Comparison of ENCODE assay signal across 33 cellular contexts in the genomic region with DNA sequence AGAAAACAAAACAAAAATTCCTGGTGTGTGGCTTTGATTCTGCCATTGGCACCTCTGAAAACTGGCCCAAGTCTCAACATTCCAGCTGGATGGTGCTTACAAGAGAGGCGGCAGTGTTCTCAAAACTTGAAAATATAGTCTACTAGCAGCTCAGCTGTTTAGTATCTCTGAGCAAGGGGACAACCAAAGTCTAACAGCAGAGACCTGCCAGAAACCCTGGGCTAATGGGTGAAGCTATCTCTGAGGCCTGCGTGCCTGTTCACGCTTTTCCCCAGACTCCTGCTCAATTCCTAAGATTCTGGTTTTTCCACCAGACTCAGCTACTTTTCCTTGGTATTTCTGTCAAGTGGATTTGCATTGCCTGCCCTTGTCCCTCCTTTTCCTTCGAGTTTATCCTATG.
"Had no signal": no experiment of that assay in that cellular context is flagged by ENCODE, and none has a peak within 500 bp of the region (broad histone marks: within the 10 kb centered on the region; RNA-seq: fewer than 3 reads in every experiment).

No MANE protein-coding gene starts in this region.

- H3K4me3 ChIP-seq: MG63, PC-9, SJCRH30, SK-N-MC had no signal

- ATAC-seq: Panc1, Right ventricle myocardium inferior, SK-N-SH treated with all-trans-retinoic acid at 6 μM for 48 hours had no signal

- H3K36me3 ChIP-seq: SJCRH30 had no signal

- DNase-seq: Kasumi-1, KG1, MG63, NCI-H1048, NCI-H1092 treated with DMSO at 0.1 percent for 48 hours, NCI-H1105 treated with DMSO at 0.1 percent for 48 hours, NCI-H1417, NCI-H1436, NCI-H146, NCI-H1694, NCI-H187, NCI-H1930, NCI-H2029 treated with DMSO at 0.1 percent for 48 hours, NCI-H2081 treated with DMSO at 0.1 percent for 48 hours, NCI-H2107, NCI-H2171, NCI-H226, NCI-H446 treated with DMSO at 0.1 percent for 48 hours, NCI-H510A, NCI-H524, NCI-H526, NCI-H69, NCI-H748 treated with DMSO at 0.1 percent for 48 hours, NCI-H82, PC-9, SHP77, SIG-M5, SJCRH30 had no signal

- H3K27me3 ChIP-seq: MG63, SJCRH30 had no signal

- FAIRE-seq: RCC 7860 had no signal
